Comparison of ENCODE assay signal across 8 cellular contexts in genomic region chr12:82687020-82687951, GRCh38. TPM values are rescaled to one million over a fixed set of nuclear protein-coding genes. Genes with fewer than 3 reads are reported as not detected.
DNase-seq lines count a peak whose midpoint lies in the region; ATAC-seq and TF ChIP-seq lines count a peak whose summit lies in the region.

No MANE protein-coding gene starts in this region.

- H3K4me3 Mint-ChIP-seq in WTC11, result peak overlapping the region; percentile 83

- TF ChIP-seq CTCF in WTC11 (IDR thresholded peaks at IDR 0.05), result no peak

- peaks cover 9% of the 10 kb centered on the region for H3K27me3 Mint-ChIP-seq in WTC11 (ENCODE audit: low read depth)

- ATAC-seq in GM18517 (IDR thresholded peaks at IDR 0.05; ENCODE audit: unreplicated experiment), result peak; percentile 34
- peak; percentile 36 for ATAC-seq in HG02798 (IDR thresholded peaks at IDR 0.05; ENCODE audit: poor library complexity, unreplicated experiment)
- peak; percentile 55 for ATAC-seq in WTC11

- peaks cover 23% of the 10 kb centered on the region for H3K4me1 Mint-ChIP-seq in WTC11

- no peaks in the 10 kb centered on the region for H3K9me3 Mint-ChIP-seq in WTC11

- CTCF ChIA-PET in WTC11 (lab: Charles Lee), result interaction anchor here (1.1 to 3.6 kb wide), 9 partner anchors 50 to 1136 kb away, joined by 3 to 27 read pairs (median 9); no protein-coding TSS in a partner anchor

- peak overlapping the region; percentile 23; the same call in 1 of the 2 replicates for H3K27ac Mint-ChIP-seq in WTC11

- H3K36me3 Mint-ChIP-seq in WTC11, result no peaks in the 10 kb centered on the region

- peak; percentile 62 to 87 for DNase-seq in NCI-H187 (lab: John Stamatoyannopoulos, UW)
- DNase-seq in WTC11 (ENCODE audit: low spot score), result peak; percentile 63
- DNase-seq in central memory CD4-positive, alpha-beta T cell, result peak; percentile 68
- DNase-seq in left kidney (ENCODE audit: low read depth, low spot score), result peak; percentile 86
- peak; percentile 36 to 48 for DNase-seq in stimulated activated CD4-positive, alpha-beta T cell treated with anti-CD3 and anti-CD28 coated beads, Interleukin-2, amount 100 ng/mL, for 48 hours
- no peak for DNase-seq in globus pallidus (ENCODE audit: low spot score)

- POLR2A ChIA-PET in WTC11 (lab: Charles Lee), result interaction anchor here (0.6 to 1.3 kb wide), 4 partner anchors 9 to 1959 kb away, joined by 3 to 4 read pairs (median 4); no protein-coding TSS in a partner anchor

TF ChIP-seq in WTC11, 78 proteins besides CTCF, POLR2A, EP300 and RAD21 (continues in another document):
- TF ChIP-seq AR (CRISPR knock-in tag; IDR thresholded peaks at IDR 0.05) (0 out of 2 replicates have a peak, but pooled peaks have one; percentile 33), ATF1 (CRISPR knock-in tag; IDR thresholded peaks at IDR 0.05) (no peak), ZSCAN18 (CRISPR knock-in tag; IDR thresholded peaks at IDR 0.05) (no peak), JUN (CRISPR knock-in tag; IDR thresholded peaks at IDR 0.05) (no peak), ZNF423 (CRISPR knock-in tag; IDR thresholded peaks at IDR 0.05) (no peak), FOXK1 (CRISPR knock-in tag; IDR thresholded peaks at IDR 0.05) (peak; percentile 43; the same call in 1 of the 2 replicates), SP1 (CRISPR knock-in tag; conservative IDR thresholded peaks at IDR 0.05) (peak; percentile 57), ATF3 (CRISPR knock-in tag; conservative IDR thresholded peaks at IDR 0.05) (no peak), TP53 (CRISPR knock-in tag; IDR thresholded peaks at IDR 0.05) (no peak), MLX (CRISPR knock-in tag; IDR thresholded peaks at IDR 0.05) (no peak), USF2 (CRISPR knock-in tag; IDR thresholded peaks at IDR 0.05) (no peak), ATF2 (CRISPR knock-in tag; IDR thresholded peaks at IDR 0.05; ENCODE audit: borderline replicate concordance, low read depth) (no peak), ZBTB43 (CRISPR knock-in tag; IDR thresholded peaks at IDR 0.05) (no peak), E2F5 (CRISPR knock-in tag; IDR thresholded peaks at IDR 0.05) (no peak), ZNF416 (CRISPR knock-in tag; IDR thresholded peaks at IDR 0.05) (no peak)

RNA-seq across cellular contexts. Expression of gene TMTC2, which starts 0.6 kb away (rescaled TPM):
- 5.9 to 6.4 TPM (median 6.4 TPM) in 3 replicates for total RNA-seq in WTC11 (2021)
